ENCODE assay signal across 8 cellular contexts in the genomic region with DNA sequence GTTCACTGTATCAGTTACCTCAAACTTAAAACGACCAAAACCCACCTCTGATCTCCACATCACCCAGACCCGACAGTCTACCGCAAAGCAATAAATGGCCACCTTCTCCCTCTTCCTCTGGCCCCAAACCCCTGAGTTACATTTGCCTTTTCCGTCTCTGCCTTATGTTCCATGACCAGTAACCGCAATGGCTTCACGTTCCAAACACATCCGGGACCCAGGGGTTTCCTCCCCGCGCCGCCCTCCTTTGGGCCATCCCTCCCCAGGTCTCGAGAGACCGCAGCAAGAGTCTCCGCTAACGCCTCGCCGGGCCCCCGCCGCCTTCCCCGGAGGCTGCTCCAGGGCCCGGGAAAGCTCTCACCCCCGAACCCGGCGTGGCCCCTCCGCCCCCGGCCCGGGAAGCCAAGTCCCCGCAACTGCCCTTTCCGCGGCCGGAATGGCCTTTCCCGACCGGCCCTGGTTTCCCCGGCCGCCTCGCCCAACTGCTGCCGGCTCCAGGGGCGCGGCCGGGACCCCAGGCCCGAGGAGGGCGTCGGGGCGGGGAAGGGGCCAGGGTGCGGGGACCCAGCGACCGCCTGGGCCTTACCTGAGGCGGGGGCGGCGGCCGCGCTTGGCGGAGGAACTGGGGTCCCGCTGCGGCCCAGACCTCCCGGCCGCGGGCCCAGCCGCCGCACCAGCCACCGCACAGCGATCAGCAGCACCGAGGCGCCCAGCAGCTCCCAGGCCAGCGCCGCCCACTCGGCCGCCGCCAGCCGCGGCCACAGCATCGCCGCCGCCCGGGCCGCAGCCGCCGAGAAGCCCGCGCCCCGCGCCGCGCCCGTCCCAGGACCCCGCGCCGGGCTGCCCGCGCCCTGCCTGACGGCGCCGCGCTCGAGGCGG. TPM values are rescaled to one million over a fixed set of nuclear protein-coding genes. Genes with fewer than 3 reads are reported as not detected.
DNase-seq lines count a peak whose midpoint lies in the region; ATAC-seq and TF ChIP-seq lines count a peak whose summit lies in the region.

ANKLE2 (minus strand) TSS at position 801 of the 879 bp plus-strand sequence; CDS start at position 767, 34 bp downstream.

- H3K27ac ChIP-seq in ACC112 (ENCODE audit: low read depth, low read length) (peak within 1 kb of the TSS; percentile 99), esophagus (ENCODE audit: low read depth in 2 of 2, low read length in 1 of 2) (peak within 1 kb of the TSS; percentile 98 to 99)
- H3K27ac ChIP-seq in naive thymus-derived CD4-positive, alpha-beta T cell (ENCODE audit: low read depth, low read length) = peak within 1 kb of the TSS; percentile 87

- 0 to 1% methylated on average over 70 to 95 of the region's 95 CpGs for WGBS in esophagus, 2 donors

- intact Hi-C loops in naive thymus-derived CD4-positive, alpha-beta T cell (cut with micrococcal nuclease) = loop anchor here in 1 of 2 donors (1.0 to 5.0 kb wide), 5 partner anchors 51 to 679 kb away; partner anchors contain the start of genes CHFR, PGAM5, ZNF10 and ZNF84

- no peaks in the 10 kb centered on the region for H3K9me3 Mint-ChIP-seq in naive thymus-derived CD4-positive, alpha-beta T cell
- no peaks in the 10 kb centered on the region for H3K9me3 Mint-ChIP-seq in stimulated activated memory B cell treated with anti-CD40 and anti-IgM and Interleukin-4, amounts not matched to agents 10 μg/mL and 1 μg/mL and 100 μg/mL, for 72 hours

- POLR2A ChIA-PET in naive thymus-derived CD4-positive, alpha-beta T cell (lab: Charles Lee) = interaction anchor here (1.1 to 2.8 kb wide), 4 partner anchors 10 to 106 kb away, joined by 3 to 9 read pairs (median 4); no protein-coding TSS in a partner anchor

- H3K27me3 Mint-ChIP-seq in naive thymus-derived CD4-positive, alpha-beta T cell = no peaks in the 10 kb centered on the region
- H3K27me3 Mint-ChIP-seq in stimulated activated memory B cell treated with anti-CD40 and anti-IgM and Interleukin-4, amounts not matched to agents 10 μg/mL and 1 μg/mL and 100 μg/mL, for 72 hours = no peaks in the 10 kb centered on the region

- H3K27ac Mint-ChIP-seq in naive thymus-derived CD4-positive, alpha-beta T cell = peak within 1 kb of the TSS; percentile 92 to 97 (median 95)
- peak within 1 kb of the TSS; percentile 95 for H3K27ac Mint-ChIP-seq in stimulated activated memory B cell treated with anti-CD40 and anti-IgM and Interleukin-4, amounts not matched to agents 10 μg/mL and 1 μg/mL and 100 μg/mL, for 72 hours

- H3K36me3 Mint-ChIP-seq in naive thymus-derived CD4-positive, alpha-beta T cell = peaks cover 0 to 11% (median 6%) of the 10 kb centered on the region in 5 donors
- H3K36me3 Mint-ChIP-seq in stimulated activated memory B cell treated with anti-CD40 and anti-IgM and Interleukin-4, amounts not matched to agents 10 μg/mL and 1 μg/mL and 100 μg/mL, for 72 hours = peaks cover 17% of the 10 kb centered on the region

- peak within 1 kb of the TSS; percentile 96 for H3K9ac ChIP-seq in NT2/D1 (ENCODE audit: insufficient read length, low read depth)

- H2AFZ ChIP-seq in ACC112 (ENCODE audit: low read length, unreplicated experiment) = peak within 1 kb of the TSS; percentile 72

- H3K36me3 ChIP-seq in ACC112 (ENCODE audit: insufficient read depth, low read length) (peaks cover 11% of the 10 kb centered on the region), NT2/D1 (ENCODE audit: insufficient read depth, insufficient read length, low read length) (peaks cover 44% of the 10 kb centered on the region), esophagus (ENCODE audit: control insufficient read depth in 2 of 2, insufficient read depth in 2 of 2, low read length in 1 of 2) (no peaks in the 10 kb centered on the region)
- no peaks in the 10 kb centered on the region for H3K36me3 ChIP-seq in naive thymus-derived CD4-positive, alpha-beta T cell (ENCODE audit: control insufficient read depth in 2 of 3, insufficient read depth in 3 of 3, low read length in 3 of 3)

- peaks cover 25 to 43% (median 26%) of the 10 kb centered on the region in 7 donors for H3K4me1 Mint-ChIP-seq in naive thymus-derived CD4-positive, alpha-beta T cell
- H3K4me1 Mint-ChIP-seq in stimulated activated memory B cell treated with anti-CD40 and anti-IgM and Interleukin-4, amounts not matched to agents 10 μg/mL and 1 μg/mL and 100 μg/mL, for 72 hours = peaks cover 46% of the 10 kb centered on the region

- peaks cover 56% of the 10 kb centered on the region for H3K79me2 ChIP-seq in ACC112 (ENCODE audit: control insufficient read depth, insufficient read depth, low read length, unreplicated experiment)

- H3K9me3 ChIP-seq in NT2/D1 (ENCODE audit: insufficient read depth, low read length) = no peaks in the 10 kb centered on the region
- no peaks in the 10 kb centered on the region for H3K9me3 ChIP-seq in esophagus (ENCODE audit: control insufficient read depth in 2 of 2, insufficient read depth in 1 of 2, low read depth in 1 of 2, low read length in 1 of 2)
- no peaks in the 10 kb centered on the region for H3K9me3 ChIP-seq in naive thymus-derived CD4-positive, alpha-beta T cell (ENCODE audit: control insufficient read depth in 2 of 3, low read length in 3 of 3)

- H3K27me3 ChIP-seq in ACC112 (ENCODE audit: insufficient read depth, low read length) (no peaks in the 10 kb centered on the region), NT2/D1 (ENCODE audit: insufficient read depth, insufficient read length) (no peaks in the 10 kb centered on the region), esophagus (ENCODE audit: control insufficient read depth in 1 of 2, insufficient read depth in 2 of 2, low read length in 2 of 2) (no peaks in the 10 kb centered on the region)
- H3K27me3 ChIP-seq in naive thymus-derived CD4-positive, alpha-beta T cell (ENCODE audit: control insufficient read depth in 2 of 2, insufficient read depth in 2 of 2, low read length in 2 of 2) = no peaks in the 10 kb centered on the region

- DNase-seq in NT2/D1 (ENCODE audit: low read depth, low spot score) = no peak
- peak; percentile 60 for DNase-seq in activated T-cell treated with anti-CD3 and anti-CD28 coated beads for 48 hours (ENCODE audit: low read depth)
- DNase-seq in naive thymus-derived CD4-positive, alpha-beta T cell = peak; percentile 35 to 77 (median 63)

- H3K4me3 ChIP-seq in ACC112 (ENCODE audit: low read depth, low read length) = peak within 1 kb of the TSS; percentile 95
- peak within 1 kb of the TSS; percentile 83 for H3K4me3 ChIP-seq in NT2/D1 (ENCODE audit: insufficient read length, low read depth)
- H3K4me3 ChIP-seq in esophagus (ENCODE audit: low read depth in 1 of 2, low read length in 2 of 2) = peak within 1 kb of the TSS; percentile 87 to 88
- H3K4me3 ChIP-seq in naive thymus-derived CD4-positive, alpha-beta T cell (ENCODE audit: low read length) = peak within 1 kb of the TSS; percentile 88

- ATAC-seq in GM18505 (IDR thresholded peaks at IDR 0.05; ENCODE audit: unreplicated experiment) (peak; percentile 39), HG03039 (IDR thresholded peaks at IDR 0.05; ENCODE audit: unreplicated experiment) (peak; percentile 24)
- ATAC-seq in naive thymus-derived CD4-positive, alpha-beta T cell = peak; percentile 75
- ATAC-seq in stimulated activated memory B cell treated with anti-CD40 and anti-IgM and Interleukin-4, amounts not matched to agents 10 μg/mL and 1 μg/mL and 100 μg/mL, for 72 hours = peak; percentile 71

- CTCF ChIA-PET in naive thymus-derived CD4-positive, alpha-beta T cell (lab: Charles Lee) = no interaction called here

- peak within 1 kb of the TSS; percentile 89 to 97 (median 94) for H3K4me3 Mint-ChIP-seq in naive thymus-derived CD4-positive, alpha-beta T cell
- H3K4me3 Mint-ChIP-seq in stimulated activated memory B cell treated with anti-CD40 and anti-IgM and Interleukin-4, amounts not matched to agents 10 μg/mL and 1 μg/mL and 100 μg/mL, for 72 hours = peak within 1 kb of the TSS; percentile 95

- TF ChIP-seq POLR2A in GM18505 (IDR thresholded peaks at IDR 0.05; ENCODE audit: borderline replicate concordance, extremely low read depth, insufficient read depth, insufficient read length) = peak; percentile 5

- H3K4me1 ChIP-seq in ACC112 (ENCODE audit: control insufficient read depth, insufficient read depth, low read length, unreplicated experiment) (peaks cover 4% of the 10 kb centered on the region), NT2/D1 (ENCODE audit: insufficient read depth, insufficient read length) (peaks cover 8% of the 10 kb centered on the region), esophagus (ENCODE audit: control insufficient read depth in 2 of 2, insufficient read depth in 2 of 2, low read length in 1 of 2) (peaks cover 3 to 6% of the 10 kb centered on the region in 2 donors)
- peaks cover 9 to 13% of the 10 kb centered on the region in 2 donors for H3K4me1 ChIP-seq in naive thymus-derived CD4-positive, alpha-beta T cell (ENCODE audit: control insufficient read depth in 2 of 2, insufficient read depth in 2 of 2, low read length in 2 of 2)

RNA-seq across cellular contexts. Expression of gene ANKLE2, which starts in this region (rescaled TPM):
- 10 to 100 TPM; 36.5 to 41.0 TPM for polyA plus RNA-seq in esophagus
- 10 to 100 TPM; 69.5 to 95.5 (median 92.2) TPM for total RNA-seq in naive thymus-derived CD4-positive, alpha-beta T cell
- polyA plus RNA-seq in naive thymus-derived CD4-positive, alpha-beta T cell = 10 to 100 TPM; 21.5 to 34.3 TPM

Comparison
In these comparisons a context has a peak if more than half of its experiments do, and no peak if none do; other contexts are left out.
1. ATAC-seq: peak in every context shown above with its lines; median percentile 75 in naive thymus-derived CD4-positive, alpha-beta T cell; 71 in stimulated activated memory B cell treated with anti-CD40 and anti-IgM and Interleukin-4, amounts not matched to agents 10 μg/mL and 1 μg/mL and 100 μg/mL, for 72 hours; 39 in GM18505; 24 in HG03039.